Comparison of ENCODE assay signal across 1 cellular context in the genomic region with DNA sequence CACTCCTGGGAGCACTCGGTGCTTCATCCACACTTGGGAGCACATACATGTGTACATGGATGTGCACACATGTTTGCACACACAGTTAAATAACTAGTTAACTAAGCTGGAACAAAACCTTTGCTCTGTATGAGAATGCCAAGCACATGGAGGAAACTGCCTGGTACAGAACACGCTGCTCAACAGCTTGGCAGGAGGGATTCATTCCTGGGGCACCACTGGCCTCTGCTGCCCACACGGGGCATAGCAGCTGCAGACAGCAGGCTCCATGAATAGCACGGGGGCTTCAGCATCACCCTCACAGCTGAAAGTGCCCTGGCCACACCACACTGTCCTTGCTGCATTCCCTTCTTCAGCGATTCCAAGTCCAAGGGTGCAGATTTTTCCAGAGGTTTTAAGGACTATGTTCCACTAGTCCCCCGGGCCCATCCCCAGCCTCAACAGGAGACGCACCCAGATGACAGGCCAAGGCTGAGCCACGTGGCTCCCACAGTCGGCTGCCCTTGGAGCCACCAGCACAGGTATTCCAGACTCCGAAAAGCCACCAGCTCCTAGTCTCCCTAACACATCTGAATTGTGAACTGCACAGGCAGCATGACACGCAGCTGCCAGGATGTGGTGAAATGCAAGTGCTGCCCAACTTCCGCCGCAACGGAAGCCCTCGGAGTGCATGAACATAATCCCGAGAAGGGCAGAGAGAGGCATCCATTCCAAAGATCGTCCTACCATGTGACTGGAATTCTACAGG.
TF ChIP-seq lines count a peak whose summit lies in the region.

No MANE protein-coding gene starts in this region.

TF ChIP-seq in HCT116, 20 proteins besides CTCF, POLR2A, EP300 and RAD21:
- TF ChIP-seq, protein P1, sequence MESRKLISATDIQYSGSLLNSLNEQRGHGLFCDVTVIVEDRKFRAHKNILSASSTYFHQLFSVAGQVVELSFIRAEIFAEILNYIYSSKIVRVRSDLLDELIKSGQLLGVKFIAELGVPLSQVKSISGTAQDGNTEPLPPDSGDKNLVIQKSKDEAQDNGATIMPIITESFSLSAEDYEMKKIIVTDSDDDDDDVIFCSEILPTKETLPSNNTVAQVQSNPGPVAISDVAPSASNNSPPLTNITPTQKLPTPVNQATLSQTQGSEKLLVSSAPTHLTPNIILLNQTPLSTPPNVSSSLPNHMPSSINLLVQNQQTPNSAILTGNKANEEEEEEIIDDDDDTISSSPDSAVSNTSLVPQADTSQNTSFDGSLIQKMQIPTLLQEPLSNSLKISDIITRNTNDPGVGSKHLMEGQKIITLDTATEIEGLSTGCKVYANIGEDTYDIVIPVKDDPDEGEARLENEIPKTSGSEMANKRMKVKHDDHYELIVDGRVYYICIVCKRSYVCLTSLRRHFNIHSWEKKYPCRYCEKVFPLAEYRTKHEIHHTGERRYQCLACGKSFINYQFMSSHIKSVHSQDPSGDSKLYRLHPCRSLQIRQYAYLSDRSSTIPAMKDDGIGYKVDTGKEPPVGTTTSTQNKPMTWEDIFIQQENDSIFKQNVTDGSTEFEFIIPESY (IDR thresholded peaks at IDR 0.05; ENCODE audit: extremely low read depth, insufficient replicate concordance, low read length) = no peak
- TF ChIP-seq EGR1 (IDR thresholded peaks at IDR 0.05; ENCODE audit: low read depth) (no peak), SRF (IDR thresholded peaks at IDR 0.05; ENCODE audit: low read depth) (no peak), ELF1 (IDR thresholded peaks at IDR 0.05; ENCODE audit: borderline replicate concordance, low read depth) (no peak), SP1 (IDR thresholded peaks at IDR 0.05; ENCODE audit: low read depth) (no peak), EZH2 (IDR thresholded peaks at IDR 0.05) (no peak), POLR2AphosphoS5 (IDR thresholded peaks at IDR 0.05; ENCODE audit: low read depth, low read length) (no peak), SIN3A (IDR thresholded peaks at IDR 0.05; ENCODE audit: low read depth) (no peak), CEBPB (IDR thresholded peaks at IDR 0.05; ENCODE audit: low read depth) (no peak)
- TF ChIP-seq, protein P2, sequence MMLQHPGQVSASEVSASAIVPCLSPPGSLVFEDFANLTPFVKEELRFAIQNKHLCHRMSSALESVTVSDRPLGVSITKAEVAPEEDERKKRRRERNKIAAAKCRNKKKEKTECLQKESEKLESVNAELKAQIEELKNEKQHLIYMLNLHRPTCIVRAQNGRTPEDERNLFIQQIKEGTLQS (IDR thresholded peaks at IDR 0.05) = no peak
